In the genomic region with DNA sequence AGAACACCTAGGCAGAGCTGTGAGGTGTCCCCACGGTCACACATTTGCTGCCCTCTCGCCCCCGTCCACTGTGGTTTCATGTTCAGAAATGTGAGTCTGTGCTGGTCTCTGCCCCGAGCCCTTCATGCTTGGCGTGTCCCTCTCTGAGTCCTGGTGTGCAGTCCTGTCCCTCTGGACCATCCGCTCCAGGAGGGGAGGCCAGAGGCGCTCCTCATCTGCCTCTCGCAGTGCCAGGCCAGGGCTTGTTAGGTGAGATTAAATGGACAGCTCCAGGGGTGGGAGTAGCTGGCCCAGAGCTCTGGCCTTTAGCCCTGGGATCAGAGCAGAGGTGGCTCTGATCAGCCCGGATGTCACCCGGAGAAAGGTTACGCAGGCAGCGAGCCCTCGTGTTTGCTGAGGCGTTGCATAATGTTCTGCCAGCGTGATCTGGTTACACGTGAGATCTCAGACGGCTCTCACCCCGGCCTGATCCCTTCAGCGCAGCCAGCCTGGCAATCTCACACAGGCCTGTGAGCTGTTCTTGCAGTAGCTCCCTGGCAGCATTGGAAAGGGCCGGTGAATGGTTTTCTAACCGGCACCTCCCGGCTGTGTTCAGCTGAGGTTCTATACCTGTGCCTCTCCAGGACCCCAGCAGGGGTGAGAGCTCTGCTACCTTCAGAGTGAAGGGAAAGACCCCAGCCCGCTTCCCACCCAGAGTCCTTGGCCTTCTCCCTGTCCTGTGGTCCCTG, we compare ENCODE assay signal across 11 cellular contexts. TPM values are rescaled to one million over a fixed set of nuclear protein-coding genes. Genes with fewer than 3 reads are reported as not detected.
DNase-seq lines count a peak whose midpoint lies in the region; ATAC-seq, FAIRE-seq and TF ChIP-seq lines count a peak whose summit lies in the region.
"Had no signal": no experiment of that assay in that cellular context is flagged by ENCODE, and none has a peak within 500 bp of the region (broad histone marks: within the 10 kb centered on the region; RNA-seq: fewer than 3 reads in every experiment).

No MANE protein-coding gene starts in this region.

- H3K4me1 ChIP-seq in heart left ventricle (peaks cover 7 to 59% (median 44%) of the 10 kb centered on the region in 12 donors), mucosa of descending colon (ENCODE audit: low read depth) (peaks cover 39% of the 10 kb centered on the region), upper lobe of left lung (peaks cover 36 to 65% (median 56%) of the 10 kb centered on the region in 4 donors)

- H3K27ac Mint-ChIP-seq in activated naive CD4-positive, alpha-beta T cell treated with anti-CD3 and anti-CD28 coated beads, Interleukin-2, amount 50 U/mL, for 72 hours: peak overlapping the region; percentile 48 to 96

- H3K27ac ChIP-seq in heart left ventricle (peak overlapping the region in 1 of 12 donors; percentile 27), upper lobe of left lung (peak overlapping the region in 3 of 4 donors; percentile 2 to 91 (median 56))

- H3K4me3 ChIP-seq in heart left ventricle: no peak overlapping the region
- no peak overlapping the region for H3K4me3 ChIP-seq in mucosa of descending colon
- no peak overlapping the region for H3K4me3 ChIP-seq in upper lobe of left lung
- H3K4me3 ChIP-seq: left lung had no signal

- no peaks in the 10 kb centered on the region for H3K9me3 ChIP-seq in heart left ventricle
- H3K9me3 ChIP-seq in mucosa of descending colon: no peaks in the 10 kb centered on the region
- H3K9me3 ChIP-seq in upper lobe of left lung: no peaks in the 10 kb centered on the region
- H3K9me3 ChIP-seq: left lung had no signal

- DNase-seq in heart left ventricle (peak in 4 of 5 donors; percentile 11 to 58 (median 28)), cardiac septum (ENCODE audit: low spot score) (no peak), mucosa of descending colon (peak in 2 of 3 donors; percentile 36 to 58), upper lobe of left lung (no peak), putamen (ENCODE audit: low spot score) (no peak), NCI-H1105 (lab: John Stamatoyannopoulos, UW) (no peak), GM12892 (ENCODE audit: insufficient read length) (no peak)
- DNase-seq in activated naive CD4-positive, alpha-beta T cell treated with anti-CD3 and anti-CD28 coated beads, Interleukin-2, amount 50 U/mL, for 72 hours (ENCODE audit: low spot score in 2 of 2): no peak

- FAIRE-seq in GM12892 (lab: Jason Lieb, UNC): no peak

- peaks cover 0 to 11% of the 10 kb centered on the region in 2 donors for H3K36me3 Mint-ChIP-seq in activated naive CD4-positive, alpha-beta T cell treated with anti-CD3 and anti-CD28 coated beads, Interleukin-2, amount 50 U/mL, for 72 hours

- TF ChIP-seq CTCF in heart left ventricle (IDR thresholded peaks at IDR 0.05): no peak
- no peak for TF ChIP-seq CTCF in mucosa of descending colon (IDR thresholded peaks at IDR 0.05)
- no peak for TF ChIP-seq CTCF in upper lobe of left lung (IDR thresholded peaks at IDR 0.05)

- H3K36me3 ChIP-seq in heart left ventricle: peaks cover 4 to 75% (median 65%) of the 10 kb centered on the region in 9 donors
- peaks cover 20% of the 10 kb centered on the region for H3K36me3 ChIP-seq in mucosa of descending colon (ENCODE audit: low read depth)
- peaks cover 29 to 75% (median 66%) of the 10 kb centered on the region in 4 donors for H3K36me3 ChIP-seq in upper lobe of left lung

- no peaks in the 10 kb centered on the region for H3K9me3 Mint-ChIP-seq in activated naive CD4-positive, alpha-beta T cell treated with anti-CD3 and anti-CD28 coated beads, Interleukin-2, amount 50 U/mL, for 72 hours

- intact Hi-C loops in heart left ventricle (cut with DNase I): no loop called here
- intact Hi-C loops in cardiac septum (cut with DNase I): no loop called here
- intact Hi-C loops in mucosa of descending colon (cut with DNase I, micrococcal nuclease): no loop called here

- TF ChIP-seq POLR2A in heart left ventricle (IDR thresholded peaks at IDR 0.05) (no peak), upper lobe of left lung (IDR thresholded peaks at IDR 0.05) (no peak), GM12892 (IDR thresholded peaks at IDR 0.05; ENCODE audit: low read depth, low read length) (no peak)

- TF ChIP-seq EP300 in upper lobe of left lung (IDR thresholded peaks at IDR 0.05): peak in 1 of 4 donors; percentile 13

- no peaks in the 10 kb centered on the region for H3K27me3 ChIP-seq in heart left ventricle
- H3K27me3 ChIP-seq in upper lobe of left lung: no peaks in the 10 kb centered on the region
- H3K27me3 ChIP-seq: left lung had no signal

- WGBS in heart left ventricle, 4 donors: 92 to 95% (median 93%) methylated on average over 19 to 23 of the region's 23 CpGs
- WGBS in upper lobe of left lung, 2 donors: 82 to 87% methylated on average over 14 to 23 of the region's 23 CpGs

- ATAC-seq in heart left ventricle (no peak), mucosa of descending colon (no peak), upper lobe of left lung (ENCODE audit: low FRiP score in 2 of 2) (no peak)
- ATAC-seq in activated naive CD4-positive, alpha-beta T cell treated with anti-CD3 and anti-CD28 coated beads, Interleukin-2, amount 50 U/mL, for 72 hours: peak in 1 of 2 donors; percentile 11
- ATAC-seq: left lung had no signal

RNA-seq across cellular contexts. Expression of gene PTGES2, which starts 24.5 kb away (rescaled TPM):
- total RNA-seq in heart left ventricle (100 to 1,000 TPM; 116 to 166 (median 139) TPM), cardiac septum (136 TPM), mucosa of descending colon (10 to 100 TPM; 65.3 to 99.7 (median 90.6) TPM), upper lobe of left lung (100 to 1,000 TPM in 1 of 6 donors, 10 to 100 TPM in 5; 45.9 to 116 (median 61.1) TPM)
- 100 to 1,000 TPM; 143 to 179 TPM for polyA plus RNA-seq in heart left ventricle
- 10 to 100 TPM in 1 of 2 donors, 1 to 10 TPM in 1; 6.6 to 50.6 TPM for total RNA-seq in activated naive CD4-positive, alpha-beta T cell treated with anti-CD3 and anti-CD28 coated beads, Interleukin-2, amount 50 U/mL, for 72 hours
- 49.9 TPM for polyA plus RNA-seq in GM12892 (2012; ENCODE audit: missing spikeins)

RNA-seq across cellular contexts. Expression of gene SLC25A25, which starts 35.0 kb away (rescaled TPM):
- total RNA-seq in heart left ventricle: 10 to 100 TPM in 3 of 9 donors, 1 to 10 TPM in 6; 3.2 to 15.1 (median 6.7) TPM
- 1 to 10 TPM; 1.7 to 8.8 TPM for polyA plus RNA-seq in heart left ventricle
- total RNA-seq in cardiac septum: 5.6 TPM
- 10 to 100 TPM; 10.9 to 19.0 TPM for total RNA-seq in activated naive CD4-positive, alpha-beta T cell treated with anti-CD3 and anti-CD28 coated beads, Interleukin-2, amount 50 U/mL, for 72 hours
- total RNA-seq in mucosa of descending colon: 10 to 100 TPM; 19.1 to 27.3 (median 21.3) TPM
- total RNA-seq in upper lobe of left lung: 10 to 100 TPM; 23.6 to 40.2 (median 33.7) TPM
- 5.8 TPM for polyA plus RNA-seq in GM12892 (2012; ENCODE audit: missing spikeins)

RNA-seq across cellular contexts. Expression of gene NAIF1, which starts 35.9 kb away (rescaled TPM):
- total RNA-seq in heart left ventricle (1 to 10 TPM; 3.5 to 8.9 (median 7.2) TPM), cardiac septum (6.2 TPM), mucosa of descending colon (10 to 100 TPM; 10.4 to 12.6 (median 11.9) TPM), upper lobe of left lung (10 to 100 TPM in 5 of 6 donors, 1 to 10 TPM in 1; 8.0 to 37.7 (median 13.0) TPM)
- polyA plus RNA-seq in heart left ventricle: 1 to 10 TPM; 4.0 to 5.0 TPM
- 10 to 100 TPM in 1 of 2 donors, 1 to 10 TPM in 1; 9.8 to 12.7 TPM for total RNA-seq in activated naive CD4-positive, alpha-beta T cell treated with anti-CD3 and anti-CD28 coated beads, Interleukin-2, amount 50 U/mL, for 72 hours
- polyA plus RNA-seq in GM12892 (2012; ENCODE audit: missing spikeins): 6.5 TPM

RNA-seq across cellular contexts. Expression of gene LCN2, which starts 46.2 kb away (rescaled TPM):
- total RNA-seq in heart left ventricle: 1 to 10 TPM in 1 of 9 donors, not detected in 8; 5.8 TPM
- polyA plus RNA-seq in heart left ventricle: 1 to 10 TPM in 1 of 2 donors, not detected in 1; 1.1 TPM
- total RNA-seq in cardiac septum: 2.0 TPM
- total RNA-seq in activated naive CD4-positive, alpha-beta T cell treated with anti-CD3 and anti-CD28 coated beads, Interleukin-2, amount 50 U/mL, for 72 hours: not detected
- total RNA-seq in mucosa of descending colon: 100 to 1,000 TPM in 1 of 3 donors, 10 to 100 TPM in 2; 16.8 to 456 (median 20.5) TPM
- total RNA-seq in upper lobe of left lung: 100 to 1,000 TPM in 2 of 6 donors, 10 to 100 TPM in 3, 1 to 10 TPM in 1; 9.0 to 193 (median 38.2) TPM
- polyA plus RNA-seq in GM12892 (2012; ENCODE audit: missing spikeins): not detected
- total RNA-seq: LHCN-M2, RPMI7951 had no signal

RNA-seq across cellular contexts. Expression of gene BBLN, which starts 57.0 kb away (rescaled TPM):
- total RNA-seq in heart left ventricle (100 to 1,000 TPM in 2 of 9 donors, 10 to 100 TPM in 7; 29.9 to 280 (median 46.4) TPM), cardiac septum (65.7 TPM), mucosa of descending colon (10 to 100 TPM; 33.7 to 46.8 (median 37.6) TPM), upper lobe of left lung (100 to 1,000 TPM in 3 of 6 donors, 10 to 100 TPM in 3; 62.4 to 204 (median 102) TPM)
- 100 to 1,000 TPM in 1 of 2 donors, 10 to 100 TPM in 1; 47.3 to 122 TPM for polyA plus RNA-seq in heart left ventricle
- total RNA-seq in activated naive CD4-positive, alpha-beta T cell treated with anti-CD3 and anti-CD28 coated beads, Interleukin-2, amount 50 U/mL, for 72 hours: 10 to 100 TPM; 67.6 to 82.2 TPM
- polyA plus RNA-seq in GM12892 (2012; ENCODE audit: missing spikeins): 27.5 TPM

Comparison
In these comparisons a context has a peak if more than half of its experiments do, and no peak if none do; other contexts are left out.
1. DNase-seq: peak in heart left ventricle (4 of 5) and mucosa of descending colon (2 of 3); none in cardiac septum (single experiment), activated naive CD4-positive, alpha-beta T cell treated with anti-CD3 and anti-CD28 coated beads, Interleukin-2, amount 50 U/mL, for 72 hours (0 of 2), upper lobe of left lung (0 of 2), putamen (single experiment), NCI-H1105 (single experiment) and GM12892 (single experiment).